Comparison of ENCODE assay signal across 9 cellular contexts in the genomic region with DNA sequence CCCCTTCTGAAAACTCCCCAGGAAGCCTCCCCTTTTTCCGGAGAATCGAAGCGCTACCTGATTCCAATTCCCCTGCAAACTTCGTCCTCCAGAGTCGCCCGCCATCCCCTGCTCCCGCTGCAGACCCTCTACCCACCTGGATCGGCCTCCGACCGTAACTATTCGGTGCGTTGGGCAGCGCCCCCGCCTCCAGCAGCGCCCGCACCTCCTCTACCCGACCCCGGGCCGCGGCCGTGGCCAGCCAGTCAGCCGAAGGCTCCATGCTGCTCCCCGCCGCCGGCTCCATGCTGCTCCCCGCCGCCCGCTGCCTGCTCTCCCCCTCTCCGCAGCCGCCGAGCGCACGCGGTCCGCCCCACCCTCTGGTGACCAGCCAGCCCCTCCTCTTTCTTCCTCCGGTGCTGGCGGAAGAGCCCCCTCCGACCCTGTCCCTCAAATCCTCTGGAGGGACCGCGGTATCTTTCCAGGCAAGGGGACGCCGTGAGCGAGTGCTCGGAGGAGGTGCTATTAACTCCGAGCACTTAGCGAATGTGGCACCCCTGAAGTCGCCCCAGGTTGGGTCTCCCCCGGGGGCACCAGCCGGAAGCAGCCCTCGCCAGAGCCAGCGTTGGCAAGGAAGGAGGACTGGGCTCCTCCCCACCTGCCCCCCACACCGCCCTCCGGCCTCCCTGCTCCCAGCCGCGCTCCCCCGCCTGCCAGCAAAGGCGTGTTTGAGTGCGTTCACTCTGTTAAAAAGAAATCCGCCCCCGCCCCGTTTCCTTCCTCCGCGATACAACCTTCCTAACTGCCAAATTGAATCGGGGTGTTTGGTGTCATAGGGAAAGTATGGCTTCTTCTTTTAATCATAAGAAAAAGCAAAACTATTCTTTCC. TPM values are rescaled to one million over a fixed set of nuclear protein-coding genes. Genes with fewer than 3 reads are reported as not detected.
A peak's percentile ranks its signal among the peaks of the same experiment; 100 is the strongest.
DNase-seq lines count a peak whose midpoint lies in the region; ATAC-seq and TF ChIP-seq lines count a peak whose summit lies in the region.
"Had no signal": no experiment of that assay in that cellular context is flagged by ENCODE, and none has a peak within 500 bp of the region (broad histone marks: within the 10 kb centered on the region; RNA-seq: fewer than 3 reads in every experiment).

No MANE protein-coding gene starts in this region.

- H3K27me3 Mint-ChIP-seq in activated CD4-positive, alpha-beta T cell treated with anti-CD3 and anti-CD28 coated beads for 36 hours = peaks cover 78% of the 10 kb centered on the region
- H3K27me3 Mint-ChIP-seq in activated T-helper 1 cell treated with anti-CD3 and anti-CD28 coated beads, Interleukin-12 subunit alpha, Interleukin-12 subunit beta, Interleukin-2, Interleukin-4 antibody, amounts not matched to agents 30 ng/mL and 10 ng/mL and 1 ng/mL, durations not matched to agents 14 hours and 24 hours and 36 hours (ENCODE audit: insufficient read depth) = peaks cover 91% of the 10 kb centered on the region

- no peaks in the 10 kb centered on the region for H3K9me3 ChIP-seq in heart right ventricle
- H3K9me3 ChIP-seq: A549 had no signal

- H3K27me3 ChIP-seq in heart right ventricle (peaks cover 34 to 100% (median 100%) of the 10 kb centered on the region in 7 donors), rectal smooth muscle tissue (ENCODE audit: control insufficient read depth, insufficient read depth, low read length) (peaks cover 53% of the 10 kb centered on the region)

- peak overlapping the region; percentile 62 for H3K4me3 Mint-ChIP-seq in activated CD4-positive, alpha-beta T cell treated with anti-CD3 and anti-CD28 coated beads for 36 hours
- peak overlapping the region; percentile 86 for H3K4me3 Mint-ChIP-seq in activated T-helper 1 cell treated with anti-CD3 and anti-CD28 coated beads, Interleukin-12 subunit alpha, Interleukin-12 subunit beta, Interleukin-2, Interleukin-4 antibody, amounts not matched to agents 30 ng/mL and 10 ng/mL and 1 ng/mL, durations not matched to agents 14 hours and 24 hours and 36 hours

- no peak overlapping the region for H3K27ac Mint-ChIP-seq in activated CD4-positive, alpha-beta T cell treated with anti-CD3 and anti-CD28 coated beads for 36 hours
- H3K27ac Mint-ChIP-seq in activated T-helper 1 cell treated with anti-CD3 and anti-CD28 coated beads, Interleukin-12 subunit alpha, Interleukin-12 subunit beta, Interleukin-2, Interleukin-4 antibody, amounts not matched to agents 30 ng/mL and 10 ng/mL and 1 ng/mL, durations not matched to agents 14 hours and 24 hours and 36 hours = peak overlapping the region; percentile 66

- intact Hi-C loops in activated CD4-positive, alpha-beta T cell treated with anti-CD3 and anti-CD28 coated beads for 36 hours (cut with DNase I, micrococcal nuclease) = loop anchor here (2.0 kb wide), 2 partner anchors 20 to 34 kb away; partner anchors contain the start of genes CDKN2A (in 1 of the 2), CDKN2B (in 1 of the 2) and CDKN2B-AS1 (in 1 of the 2)
- intact Hi-C loops in activated T-helper 1 cell treated with anti-CD3 and anti-CD28 coated beads, Interleukin-12 subunit alpha, Interleukin-12 subunit beta, Interleukin-2, Interleukin-4 antibody, amounts not matched to agents 30 ng/mL and 10 ng/mL and 1 ng/mL, durations not matched to agents 14 hours and 24 hours and 36 hours (cut with micrococcal nuclease) = loop anchor here (1.0 to 10.0 kb wide), 6 partner anchors 7 to 570 kb away; partner anchors contain the start of gene IFNA8
- intact Hi-C loops in heart right ventricle (cut with DNase I) = no loop called here

- ATAC-seq in activated CD4-positive, alpha-beta T cell treated with anti-CD3 and anti-CD28 coated beads for 36 hours = peak; percentile 68
- ATAC-seq in HG02884 (IDR thresholded peaks at IDR 0.05; ENCODE audit: unreplicated experiment) (peak; percentile 62), heart right ventricle (peak; percentile 46 to 78 (median 66))
- ATAC-seq: A549 had no signal

- peaks cover 9 to 33% (median 17%) of the 10 kb centered on the region in 9 donors for H3K4me1 ChIP-seq in heart right ventricle
- H3K4me1 ChIP-seq in rectal smooth muscle tissue (ENCODE audit: control insufficient read depth, insufficient read depth, low read length) = peaks cover 4% of the 10 kb centered on the region
- H3K4me1 ChIP-seq: A549 had no signal

- peaks cover 23% of the 10 kb centered on the region for H3K4me1 Mint-ChIP-seq in activated CD4-positive, alpha-beta T cell treated with anti-CD3 and anti-CD28 coated beads for 36 hours
- peaks cover 40% of the 10 kb centered on the region for H3K4me1 Mint-ChIP-seq in activated T-helper 1 cell treated with anti-CD3 and anti-CD28 coated beads, Interleukin-12 subunit alpha, Interleukin-12 subunit beta, Interleukin-2, Interleukin-4 antibody, amounts not matched to agents 30 ng/mL and 10 ng/mL and 1 ng/mL, durations not matched to agents 14 hours and 24 hours and 36 hours (ENCODE audit: low read depth)

- TF ChIP-seq CTCF in heart right ventricle (IDR thresholded peaks at IDR 0.05) = no peak

- no peaks in the 10 kb centered on the region for H3K36me3 ChIP-seq in heart right ventricle
- H3K36me3 ChIP-seq in rectal smooth muscle tissue (ENCODE audit: control insufficient read depth, insufficient read depth, low read length) = no peaks in the 10 kb centered on the region

- WGBS in heart right ventricle, 2 donors = 1 to 2% methylated on average over 64 of the region's 64 CpGs

- peak overlapping the region; percentile 24 to 53 (median 48) for H3K4me3 ChIP-seq in heart right ventricle
- peak overlapping the region; percentile 41 for H3K4me3 ChIP-seq in rectal smooth muscle tissue (ENCODE audit: low read length)
- H3K4me3 ChIP-seq: A549 had no signal

- H3K9ac ChIP-seq in rectal smooth muscle tissue (ENCODE audit: low read length) = no peak overlapping the region

- peaks cover 2% of the 10 kb centered on the region for H3K36me3 Mint-ChIP-seq in activated CD4-positive, alpha-beta T cell treated with anti-CD3 and anti-CD28 coated beads for 36 hours (ENCODE audit: low read depth)
- H3K36me3 Mint-ChIP-seq in activated T-helper 1 cell treated with anti-CD3 and anti-CD28 coated beads, Interleukin-12 subunit alpha, Interleukin-12 subunit beta, Interleukin-2, Interleukin-4 antibody, amounts not matched to agents 30 ng/mL and 10 ng/mL and 1 ng/mL, durations not matched to agents 14 hours and 24 hours and 36 hours (ENCODE audit: low read depth) = peaks cover 8% of the 10 kb centered on the region

- POLR2A ChIA-PET in activated CD4-positive, alpha-beta T cell treated with anti-CD3 and anti-CD28 coated beads for 36 hours (lab: Charles Lee) = no interaction called here

- H3K9me3 Mint-ChIP-seq in activated CD4-positive, alpha-beta T cell treated with anti-CD3 and anti-CD28 coated beads for 36 hours (ENCODE audit: low read depth) = peaks cover 6% of the 10 kb centered on the region
- peaks cover 3% of the 10 kb centered on the region for H3K9me3 Mint-ChIP-seq in activated T-helper 1 cell treated with anti-CD3 and anti-CD28 coated beads, Interleukin-12 subunit alpha, Interleukin-12 subunit beta, Interleukin-2, Interleukin-4 antibody, amounts not matched to agents 30 ng/mL and 10 ng/mL and 1 ng/mL, durations not matched to agents 14 hours and 24 hours and 36 hours

- H3K27ac ChIP-seq in heart right ventricle (no peak overlapping the region), rectal smooth muscle tissue (ENCODE audit: low read depth, low read length) (no peak overlapping the region)
- H3K27ac ChIP-seq: A549 had no signal

- DNase-seq in activated CD4-positive, alpha-beta T cell treated with anti-CD3 and anti-CD28 coated beads for 36 hours = peak; percentile 70
- no peak for DNase-seq in activated CD4-positive, alpha-beta T cell treated with anti-CD3 and anti-CD28 coated beads, Interleukin-2, amount 50 U/mL, for 1 hour
- DNase-seq in NCI-H226 (peak; percentile 84), heart right ventricle (no peak), OCI-M2 (lab: John Stamatoyannopoulos, UW; ENCODE audit: unreplicated experiment) (no peak)
- no peak for DNase-seq in activated T-helper 1 cell treated with anti-CD3 and anti-CD28 coated beads, Interleukin-12 subunit alpha, Interleukin-12 subunit beta, Interleukin-2, Interleukin-4 antibody, amounts not matched to agents 30 ng/mL and 10 ng/mL and 1 ng/mL, durations not matched to agents 14 hours and 24 hours and 36 hours (ENCODE audit: low spot score)

- CTCF ChIA-PET in activated CD4-positive, alpha-beta T cell treated with anti-CD3 and anti-CD28 coated beads for 36 hours (lab: Charles Lee) = interaction anchor here (2.2 kb wide), 1 partner anchor 34 kb away, joined by 7 read pairs; the partner anchor contains the start of gene CDKN2B

RNA-seq across cellular contexts. Expression of gene CDKN2A, which starts 19.4 kb away (rescaled TPM):
- total RNA-seq in activated CD4-positive, alpha-beta T cell treated with anti-CD3 and anti-CD28 coated beads for 36 hours = 1 to 10 TPM in 1 of 2 experiments, under 1 TPM in 1; 0.86 to 1.6 TPM
- total RNA-seq in activated T-helper 1 cell treated with anti-CD3 and anti-CD28 coated beads, Interleukin-12 subunit alpha, Interleukin-12 subunit beta, Interleukin-2, Interleukin-4 antibody, amounts not matched to agents 30 ng/mL and 10 ng/mL and 1 ng/mL, durations not matched to agents 14 hours and 24 hours and 36 hours = 5.0 and 5.4 TPM in 2 replicates
- total RNA-seq in heart right ventricle = 1 to 10 TPM in 2 of 10 donors, under 1 TPM in 3, not detected in 5; 0.31 to 1.9 (median 0.48) TPM
- polyA plus RNA-seq in heart right ventricle = 1 to 10 TPM in 1 of 2 donors, under 1 TPM in 1; 0.03 to 1.1 TPM
- polyA plus RNA-seq: A549 had no signal

RNA-seq across cellular contexts. Expression of gene CDKN2B-AS1, which starts 19.8 kb away (rescaled TPM):
- total RNA-seq in activated CD4-positive, alpha-beta T cell treated with anti-CD3 and anti-CD28 coated beads for 36 hours = under 1 TPM; 0.21 to 0.23 TPM
- 1.2 and 1.4 TPM in 2 replicates for total RNA-seq in activated T-helper 1 cell treated with anti-CD3 and anti-CD28 coated beads, Interleukin-12 subunit alpha, Interleukin-12 subunit beta, Interleukin-2, Interleukin-4 antibody, amounts not matched to agents 30 ng/mL and 10 ng/mL and 1 ng/mL, durations not matched to agents 14 hours and 24 hours and 36 hours
- under 1 TPM in 3 of 10 donors, not detected in 7; 0.14 to 0.45 (median 0.30) TPM for total RNA-seq in heart right ventricle
- polyA plus RNA-seq in heart right ventricle = not detected
- polyA plus RNA-seq: A549 had no signal

RNA-seq across cellular contexts. Expression of gene CDKN2B, which starts 34.3 kb away (rescaled TPM):
- not detected for total RNA-seq in activated CD4-positive, alpha-beta T cell treated with anti-CD3 and anti-CD28 coated beads for 36 hours
- 0.73 and 0.76 TPM in 2 replicates for total RNA-seq in activated T-helper 1 cell treated with anti-CD3 and anti-CD28 coated beads, Interleukin-12 subunit alpha, Interleukin-12 subunit beta, Interleukin-2, Interleukin-4 antibody, amounts not matched to agents 30 ng/mL and 10 ng/mL and 1 ng/mL, durations not matched to agents 14 hours and 24 hours and 36 hours
- total RNA-seq in heart right ventricle = 1 to 10 TPM; 1.3 to 5.2 (median 2.2) TPM
- polyA plus RNA-seq in heart right ventricle = 1 to 10 TPM; 1.1 to 1.4 TPM
- polyA plus RNA-seq: A549 had no signal

Comparison
In these comparisons a context has a peak if more than half of its experiments do, and no peak if none do; other contexts are left out.
1. DNase-seq: peak in activated CD4-positive, alpha-beta T cell treated with anti-CD3 and anti-CD28 coated beads for 36 hours (single experiment) and NCI-H226 (single experiment); none in activated CD4-positive, alpha-beta T cell treated with anti-CD3 and anti-CD28 coated beads, Interleukin-2, amount 50 U/mL, for 1 hour (single experiment), activated T-helper 1 cell treated with anti-CD3 and anti-CD28 coated beads, Interleukin-12 subunit alpha, Interleukin-12 subunit beta, Interleukin-2, Interleukin-4 antibody, amounts not matched to agents 30 ng/mL and 10 ng/mL and 1 ng/mL, durations not matched to agents 14 hours and 24 hours and 36 hours (single experiment), heart right ventricle (0 of 2) and OCI-M2 (single experiment).
2. intact Hi-C loops: an anchor here in activated CD4-positive, alpha-beta T cell treated with anti-CD3 and anti-CD28 coated beads for 36 hours (2.0 kb wide) and activated T-helper 1 cell treated with anti-CD3 and anti-CD28 coated beads, Interleukin-12 subunit alpha, Interleukin-12 subunit beta, Interleukin-2, Interleukin-4 antibody, amounts not matched to agents 30 ng/mL and 10 ng/mL and 1 ng/mL, durations not matched to agents 14 hours and 24 hours and 36 hours (1.0 to 10.0 kb wide); none called in heart right ventricle.
3. Peak in every context shown above with its lines, with median percentiles within 50 percentile points of each other: ATAC-seq.